Comparison of ENCODE assay signal across 31 cellular contexts in the genomic region with DNA sequence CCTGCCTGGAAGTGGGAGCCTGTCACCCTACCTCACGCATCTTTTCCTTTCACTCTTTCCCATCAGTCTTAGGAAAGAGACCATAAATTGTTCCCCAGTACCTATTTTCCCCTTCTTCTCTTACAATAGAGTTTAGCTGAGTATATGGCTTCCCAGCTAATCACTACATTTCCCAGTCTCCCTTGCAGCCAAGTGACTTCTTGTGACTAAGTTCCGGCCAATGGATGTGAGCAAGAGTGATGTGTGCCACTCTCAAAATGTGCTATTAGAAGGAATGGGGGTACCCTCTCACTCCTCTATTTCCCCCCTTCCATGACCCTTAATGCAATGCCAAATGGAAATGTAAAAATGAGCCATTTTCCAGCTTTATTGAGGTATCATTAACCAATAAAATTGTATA. TPM values are rescaled to one million over a fixed set of nuclear protein-coding genes. Genes with fewer than 3 reads are reported as not detected.
"Had no signal": no experiment of that assay in that cellular context is flagged by ENCODE, and none has a peak within 500 bp of the region (broad histone marks: within the 10 kb centered on the region; RNA-seq: fewer than 3 reads in every experiment).

No MANE protein-coding gene starts in this region.

- H3K9me3 ChIP-seq: gastroesophageal sphincter, heart left ventricle, ovary, psoas muscle, spleen, testis, tibial artery had no signal

- DNase-seq: dorsolateral prefrontal cortex; effector CD4-positive, alpha-beta T cell; foreskin keratinocyte; heart left ventricle; natural killer cell; occipital lobe; ovary; psoas muscle; right cardiac atrium; stimulated activated CD4-positive, alpha-beta T cell treated with anti-CD3 and anti-CD28 coated beads, Interleukin-4, amount 100 ng/mL, for 4 hours; stimulated activated naive CD8-positive, alpha-beta T cell treated with anti-CD3 and anti-CD28 coated beads, Interleukin-15, Interleukin-2, amounts not matched to agents 100 U/mL and 50 U/mL, for 24 hours; substantia nigra; testis; tibial artery had no signal

- H3K36me3 ChIP-seq: gastroesophageal sphincter, heart left ventricle, ovary, spleen, tibial artery had no signal

- H3K27ac ChIP-seq: dorsolateral prefrontal cortex, foreskin keratinocyte, gastroesophageal sphincter, heart left ventricle, hepatocyte, ovary, psoas muscle, skin epidermis, spleen, testis, tibial artery had no signal

- H2AFZ ChIP-seq: hepatocyte had no signal

- H3K79me2 ChIP-seq: hepatocyte had no signal

- H3K27ac Mint-ChIP-seq: memory B cell; natural killer cell; stimulated activated memory B cell treated with anti-CD40 and anti-IgM and Interleukin-4, amounts not matched to agents 10 μg/mL and 1 μg/mL and 100 μg/mL, for 72 hours; type B pancreatic cell had no signal

- H3K27me3 ChIP-seq: dorsolateral prefrontal cortex, ovary, testis had no signal

- H3K4me1 Mint-ChIP-seq: natural killer cell had no signal

- H3K9me3 Mint-ChIP-seq: memory B cell; natural killer cell; stimulated activated memory B cell treated with anti-CD40 and anti-IgM and Interleukin-4, amounts not matched to agents 10 μg/mL and 1 μg/mL and 100 μg/mL, for 72 hours; type B pancreatic cell had no signal

- H3K4me3 ChIP-seq: dorsolateral prefrontal cortex, gastroesophageal sphincter, heart left ventricle, hepatocyte, lung, ovary, psoas muscle, skin epidermis, spleen, testis, tibial artery had no signal

- ATAC-seq: foreskin keratinocyte; gastroesophageal sphincter; heart left ventricle; left lobe of liver; natural killer cell; psoas muscle; right cardiac atrium; stimulated activated memory B cell treated with anti-CD40 and anti-IgM and Interleukin-4, amounts not matched to agents 10 μg/mL and 1 μg/mL and 100 μg/mL, for 72 hours; stimulated activated naive CD8-positive, alpha-beta T cell treated with anti-CD3 and anti-CD28 coated beads, Interleukin-15, Interleukin-2, amounts not matched to agents 100 U/mL and 50 U/mL, for 24 hours had no signal

- H3K4me1 ChIP-seq: foreskin keratinocyte, gastroesophageal sphincter, heart left ventricle, psoas muscle, spleen, testis, tibial artery had no signal

- H3K4me3 Mint-ChIP-seq: memory B cell; natural killer cell; stimulated activated memory B cell treated with anti-CD40 and anti-IgM and Interleukin-4, amounts not matched to agents 10 μg/mL and 1 μg/mL and 100 μg/mL, for 72 hours; type B pancreatic cell had no signal

- H3K4me2 ChIP-seq: hepatocyte had no signal

- FAIRE-seq: colon, kidney had no signal

- H3K36me3 Mint-ChIP-seq: memory B cell; natural killer cell; stimulated activated memory B cell treated with anti-CD40 and anti-IgM and Interleukin-4, amounts not matched to agents 10 μg/mL and 1 μg/mL and 100 μg/mL, for 72 hours; type B pancreatic cell had no signal

RNA-seq across cellular contexts. Expression of gene PYY, which starts 8.2 kb away (rescaled TPM):
- total RNA-seq: foreskin keratinocyte, gastroesophageal sphincter, heart left ventricle, hepatocyte, kidney, left lobe of liver, liver, mononuclear cell, natural killer cell, occipital lobe, psoas muscle, renal cortical epithelial cell, right cardiac atrium, spleen, urinary bladder had no signal
- polyA plus RNA-seq: esophagus, heart left ventricle, neural cell, psoas muscle, right cardiac atrium, spleen, urinary bladder had no signal

RNA-seq across cellular contexts. Expression of gene PPY, which starts 19.7 kb away (rescaled TPM):
- total RNA-seq: dorsolateral prefrontal cortex, foreskin keratinocyte, gastroesophageal sphincter, heart left ventricle, hepatocyte, kidney, left lobe of liver, liver, lung, mononuclear cell, natural killer cell, occipital lobe, ovary, psoas muscle, renal cortical epithelial cell, right cardiac atrium, spleen, testis, urinary bladder had no signal
- polyA plus RNA-seq: esophagus, foreskin keratinocyte, heart left ventricle, hepatocyte, liver, lung, neural cell, ovary, psoas muscle, right cardiac atrium, spleen, urinary bladder had no signal

RNA-seq across cellular contexts. Expression of gene NAGS, which starts 42.5 kb away (rescaled TPM):
- polyA plus RNA-seq: neural cell had no signal
